Comparison of ENCODE assay signal across 14 cellular contexts in the genomic region with DNA sequence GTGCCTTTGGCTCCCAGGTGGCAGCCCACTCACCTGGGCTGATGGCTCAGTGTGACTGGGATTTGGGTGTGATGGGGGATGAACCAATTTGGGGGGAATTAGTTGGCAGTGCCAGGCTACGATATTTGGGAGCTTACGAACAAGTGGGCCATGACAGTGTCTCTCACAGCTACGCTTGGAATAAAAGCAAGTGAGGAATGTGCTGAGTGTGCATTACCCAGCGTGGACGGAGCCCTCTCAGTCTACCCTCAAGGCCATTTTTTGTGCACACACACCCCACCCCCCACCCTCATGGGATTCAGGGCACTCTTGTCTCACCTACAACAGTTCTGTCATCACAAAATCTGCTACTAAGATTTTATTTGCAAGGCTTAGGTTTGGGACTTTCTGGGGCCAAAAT.
DNase-seq lines count a peak whose midpoint lies in the region; ATAC-seq and TF ChIP-seq lines count a peak whose summit lies in the region.
"Had no signal": no experiment of that assay in that cellular context is flagged by ENCODE, and none has a peak within 500 bp of the region (broad histone marks: within the 10 kb centered on the region; RNA-seq: fewer than 3 reads in every experiment).

No MANE protein-coding gene starts in this region.

- H3K4me3 Mint-ChIP-seq in GM23338, result no peak overlapping the region

- no peak for TF ChIP-seq CTCF in GM23338 (conservative IDR thresholded peaks at IDR 0.05; ENCODE audit: low read depth in 2 of 2)
- no peak for TF ChIP-seq CTCF in parathyroid adenoma (IDR thresholded peaks at IDR 0.05)
- no peak for TF ChIP-seq CTCF in esophagus squamous epithelium (IDR thresholded peaks at IDR 0.05)

- no peaks in the 10 kb centered on the region for H4K20me1 ChIP-seq in GM23338 (replicated peaks; ENCODE audit: insufficient read depth)
- H4K20me1 ChIP-seq: BLaER1 had no signal

- H3K9ac ChIP-seq in iPS-20b (ENCODE audit: low read depth, low read length) (peak overlapping the region; percentile 23; the same call in 1 of the 2 replicates), parathyroid adenoma (no peak overlapping the region)
- H3K9ac ChIP-seq: BLaER1 had no signal

- DNase-seq in GM23338 (ENCODE audit: low spot score), result no peak
- peak; percentile 4 for DNase-seq in RPMI7951 (ENCODE audit: low read depth)
- DNase-seq in esophagus squamous epithelium (lab: John Stamatoyannopoulos, UW), result no peak
- no peak for DNase-seq in NCI-H1092 (lab: John Stamatoyannopoulos, UW)
- DNase-seq in NCI-H2029 treated with DMSO at 0.1 percent for 48 hours (lab: John Stamatoyannopoulos, UW), result no peak
- DNase-seq: DMS 273 treated with DMSO at 0.1 percent for 48 hours, KG1, NCI-H1048, NCI-H1694, NCI-H69 had no signal

- H3F3A ChIP-seq in GM23338 (replicated peaks; ENCODE audit: low read depth), result no peaks in the 10 kb centered on the region

- peaks cover 8% of the 10 kb centered on the region for H3K9me2 ChIP-seq in GM23338 (ENCODE audit: insufficient read depth)

- H3K79me2 ChIP-seq in GM23338 (replicated peaks; ENCODE audit: insufficient read depth), result no peaks in the 10 kb centered on the region
- H3K79me2 ChIP-seq in parathyroid adenoma, result no peaks in the 10 kb centered on the region

- H3K4me3 ChIP-seq in GM23338 (no peak overlapping the region), iPS-20b (ENCODE audit: low read length) (no peak overlapping the region), parathyroid adenoma (ENCODE audit: low read depth, low read length) (no peak overlapping the region), esophagus squamous epithelium (no peak overlapping the region)
- H3K4me3 ChIP-seq: BLaER1 had no signal

- no peak for TF ChIP-seq POLR2A in esophagus squamous epithelium (IDR thresholded peaks at IDR 0.05)

- peak overlapping the region; percentile 50; the same call in 1 of the 2 replicates for H2AFZ ChIP-seq in GM23338
- no peak overlapping the region for H2AFZ ChIP-seq in parathyroid adenoma

- 73 to 100% methylated on average over 3 to 4 of the region's 5 CpGs for WGBS in esophagus squamous epithelium, 2 donors

- H3K27ac Mint-ChIP-seq in GM23338, result no peak overlapping the region; the same call in 1 of the 2 replicates

- H3K4me2 ChIP-seq in GM23338 (no peak overlapping the region), parathyroid adenoma (ENCODE audit: low read length) (peak overlapping the region; percentile 18)
- H3K4me2 ChIP-seq: BLaER1 had no signal

- H3K4me1 Mint-ChIP-seq in GM23338, result peaks cover 38% of the 10 kb centered on the region

- H3K9me3 ChIP-seq in iPS-20b (ENCODE audit: insufficient read depth, low read depth, low read length) (no peaks in the 10 kb centered on the region), parathyroid adenoma (ENCODE audit: control insufficient read depth, low read length) (no peaks in the 10 kb centered on the region), esophagus squamous epithelium (no peaks in the 10 kb centered on the region)

- H3K27me3 Mint-ChIP-seq in GM23338 (ENCODE audit: insufficient read depth, low read depth, poor library complexity), result peaks cover 8% of the 10 kb centered on the region

- peaks cover 5% of the 10 kb centered on the region for H3K36me3 Mint-ChIP-seq in GM23338 (ENCODE audit: low read depth)

- peaks cover 8% of the 10 kb centered on the region; the same call in 2 of the 3 replicates for H3K9me3 Mint-ChIP-seq in GM23338

- intact Hi-C loops in esophagus squamous epithelium (cut with DNase I), result no loop called here

- no peaks in the 10 kb centered on the region for H3K27me3 ChIP-seq in GM23338 (ENCODE audit: insufficient read depth)
- no peaks in the 10 kb centered on the region for H3K27me3 ChIP-seq in iPS-20b (ENCODE audit: insufficient read depth, low read length)
- H3K27me3 ChIP-seq in parathyroid adenoma (ENCODE audit: control insufficient read depth, insufficient read depth, low read length), result no peaks in the 10 kb centered on the region
- H3K27me3 ChIP-seq in esophagus squamous epithelium, result no peaks in the 10 kb centered on the region
- H3K27me3 ChIP-seq: BLaER1 had no signal

- H3K4me1 ChIP-seq in GM23338 (ENCODE audit: insufficient read depth), result peaks cover 28% of the 10 kb centered on the region
- peaks cover 28% of the 10 kb centered on the region for H3K4me1 ChIP-seq in iPS-20b (ENCODE audit: insufficient read depth, low read length)
- H3K4me1 ChIP-seq in parathyroid adenoma, result no peaks in the 10 kb centered on the region
- H3K4me1 ChIP-seq in esophagus squamous epithelium, result no peaks in the 10 kb centered on the region

- ATAC-seq in GM23338, result no peak
- ATAC-seq: Right ventricle myocardium inferior had no signal

- H3K27ac ChIP-seq in GM23338 (ENCODE audit: low read depth), result peak overlapping the region; percentile 70; the same call in 1 of the 2 replicates
- no peak overlapping the region for H3K27ac ChIP-seq in iPS-20b (ENCODE audit: low read length)
- H3K27ac ChIP-seq in parathyroid adenoma, result no peak overlapping the region
- no peak overlapping the region for H3K27ac ChIP-seq in esophagus squamous epithelium
- H3K27ac ChIP-seq: BLaER1 had no signal

- H3K36me3 ChIP-seq in GM23338 (ENCODE audit: insufficient read depth) (no peaks in the 10 kb centered on the region), iPS-20b (ENCODE audit: insufficient read depth, low read depth, low read length) (no peaks in the 10 kb centered on the region), parathyroid adenoma (ENCODE audit: control insufficient read depth, insufficient read depth, low read length) (no peaks in the 10 kb centered on the region), esophagus squamous epithelium (no peaks in the 10 kb centered on the region)
- H3K36me3 ChIP-seq: BLaER1 had no signal

TF ChIP-seq in GM23338, 12 proteins besides CTCF, POLR2A, EP300 and RAD21 (continues in another document):
- TF ChIP-seq ZNF114 (CRISPR knock-in tag; IDR thresholded peaks at IDR 0.05) (no peak), JUNB (IDR thresholded peaks at IDR 0.05; ENCODE audit: unreplicated experiment) (no peak), CREB1 (CRISPR knock-in tag; IDR thresholded peaks at IDR 0.05; ENCODE audit: low read depth) (no peak), ZNF331 (CRISPR knock-in tag; IDR thresholded peaks at IDR 0.05; ENCODE audit: low read depth) (no peak), STAT1 (IDR thresholded peaks at IDR 0.05; ENCODE audit: unreplicated experiment) (no peak)
- TF ChIP-seq, protein P1, sequence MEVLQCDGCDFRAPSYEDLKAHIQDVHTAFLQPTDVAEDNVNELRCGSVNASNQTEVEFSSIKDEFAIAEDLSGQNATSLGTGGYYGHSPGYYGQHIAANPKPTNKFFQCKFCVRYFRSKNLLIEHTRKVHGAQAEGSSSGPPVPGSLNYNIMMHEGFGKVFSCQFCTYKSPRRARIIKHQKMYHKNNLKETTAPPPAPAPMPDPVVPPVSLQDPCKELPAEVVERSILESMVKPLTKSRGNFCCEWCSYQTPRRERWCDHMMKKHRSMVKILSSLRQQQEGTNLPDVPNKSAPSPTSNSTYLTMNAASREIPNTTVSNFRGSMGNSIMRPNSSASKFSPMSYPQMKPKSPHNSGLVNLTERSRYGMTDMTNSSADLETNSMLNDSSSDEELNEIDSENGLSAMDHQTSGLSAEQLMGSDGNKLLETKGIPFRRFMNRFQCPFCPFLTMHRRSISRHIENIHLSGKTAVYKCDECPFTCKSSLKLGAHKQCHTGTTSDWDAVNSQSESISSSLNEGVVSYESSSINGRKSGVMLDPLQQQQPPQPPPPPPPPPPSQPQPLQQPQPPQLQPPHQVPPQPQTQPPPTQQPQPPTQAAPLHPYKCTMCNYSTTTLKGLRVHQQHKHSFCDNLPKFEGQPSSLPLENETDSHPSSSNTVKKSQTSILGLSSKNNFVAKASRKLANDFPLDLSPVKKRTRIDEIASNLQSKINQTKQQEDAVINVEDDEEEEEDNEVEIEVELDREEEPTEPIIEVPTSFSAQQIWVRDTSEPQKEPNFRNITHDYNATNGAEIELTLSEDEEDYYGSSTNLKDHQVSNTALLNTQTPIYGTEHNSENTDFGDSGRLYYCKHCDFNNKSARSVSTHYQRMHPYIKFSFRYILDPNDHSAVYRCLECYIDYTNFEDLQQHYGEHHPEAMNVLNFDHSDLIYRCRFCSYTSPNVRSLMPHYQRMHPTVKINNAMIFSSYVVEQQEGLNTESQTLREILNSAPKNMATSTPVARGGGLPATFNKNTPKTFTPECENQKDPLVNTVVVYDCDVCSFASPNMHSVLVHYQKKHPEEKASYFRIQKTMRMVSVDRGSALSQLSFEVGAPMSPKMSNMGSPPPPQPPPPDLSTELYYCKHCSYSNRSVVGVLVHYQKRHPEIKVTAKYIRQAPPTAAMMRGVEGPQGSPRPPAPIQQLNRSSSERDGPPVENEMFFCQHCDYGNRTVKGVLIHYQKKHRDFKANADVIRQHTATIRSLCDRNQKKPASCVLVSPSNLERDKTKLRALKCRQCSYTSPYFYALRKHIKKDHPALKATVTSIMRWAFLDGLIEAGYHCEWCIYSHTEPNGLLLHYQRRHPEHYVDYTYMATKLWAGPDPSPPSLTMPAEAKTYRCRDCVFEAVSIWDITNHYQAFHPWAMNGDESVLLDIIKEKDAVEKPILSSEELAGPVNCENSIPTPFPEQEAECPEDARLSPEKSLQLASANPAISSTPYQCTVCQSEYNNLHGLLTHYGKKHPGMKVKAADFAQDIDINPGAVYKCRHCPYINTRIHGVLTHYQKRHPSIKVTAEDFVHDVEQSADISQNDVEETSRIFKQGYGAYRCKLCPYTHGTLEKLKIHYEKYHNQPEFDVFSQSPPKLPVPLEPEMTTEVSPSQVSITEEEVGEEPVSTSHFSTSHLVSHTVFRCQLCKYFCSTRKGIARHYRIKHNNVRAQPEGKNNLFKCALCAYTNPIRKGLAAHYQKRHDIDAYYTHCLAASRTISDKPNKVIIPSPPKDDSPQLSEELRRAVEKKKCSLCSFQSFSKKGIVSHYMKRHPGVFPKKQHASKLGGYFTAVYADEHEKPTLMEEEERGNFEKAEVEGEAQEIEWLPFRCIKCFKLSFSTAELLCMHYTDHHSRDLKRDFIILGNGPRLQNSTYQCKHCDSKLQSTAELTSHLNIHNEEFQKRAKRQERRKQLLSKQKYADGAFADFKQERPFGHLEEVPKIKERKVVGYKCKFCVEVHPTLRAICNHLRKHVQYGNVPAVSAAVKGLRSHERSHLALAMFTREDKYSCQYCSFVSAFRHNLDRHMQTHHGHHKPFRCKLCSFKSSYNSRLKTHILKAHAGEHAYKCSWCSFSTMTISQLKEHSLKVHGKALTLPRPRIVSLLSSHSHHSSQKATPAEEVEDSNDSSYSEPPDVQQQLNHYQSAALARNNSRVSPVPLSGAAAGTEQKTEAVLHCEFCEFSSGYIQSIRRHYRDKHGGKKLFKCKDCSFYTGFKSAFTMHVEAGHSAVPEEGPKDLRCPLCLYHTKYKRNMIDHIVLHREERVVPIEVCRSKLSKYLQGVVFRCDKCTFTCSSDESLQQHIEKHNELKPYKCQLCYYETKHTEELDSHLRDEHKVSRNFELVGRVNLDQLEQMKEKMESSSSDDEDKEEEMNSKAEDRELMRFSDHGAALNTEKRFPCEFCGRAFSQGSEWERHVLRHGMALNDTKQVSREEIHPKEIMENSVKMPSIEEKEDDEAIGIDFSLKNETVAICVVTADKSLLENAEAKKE (CRISPR knock-in tag; IDR thresholded peaks at IDR 0.05), result no peak
